ENCODE assay signal across 20 cellular contexts in genomic region chr4:151679247-151679646, GRCh38.
"Had no signal": no experiment of that assay in that cellular context is flagged by ENCODE, and none has a peak within 500 bp of the region (broad histone marks: within the 10 kb centered on the region; RNA-seq: fewer than 3 reads in every experiment).

No MANE protein-coding gene starts in this region.

- H3K9me3 Mint-ChIP-seq: activated CD4-positive, alpha-beta memory T cell treated with anti-CD3 and anti-CD28 coated beads for 36 hours; activated naive CD4-positive, alpha-beta T cell treated with anti-CD3 and anti-CD28 coated beads, Interleukin-2, amount 10 ng/mL, durations not matched to agents 7 days and 5 days; activated T-cell treated with anti-CD3 and anti-CD28 coated beads, Interleukin-2, amount 50 U/mL, for 72 hours; effector memory CD8-positive, alpha-beta T cell; memory B cell; stimulated activated memory B cell treated with anti-CD40 and anti-IgM and Interleukin-4, amounts not matched to agents 10 μg/mL and 1 μg/mL and 100 μg/mL, for 72 hours had no signal

- H3K4me3 Mint-ChIP-seq: activated CD4-positive, alpha-beta memory T cell treated with anti-CD3 and anti-CD28 coated beads for 36 hours; activated naive CD4-positive, alpha-beta T cell treated with anti-CD3 and anti-CD28 coated beads, Interleukin-2, amount 10 ng/mL, durations not matched to agents 7 days and 5 days; activated T-cell treated with anti-CD3 and anti-CD28 coated beads, Interleukin-2, amount 50 U/mL, for 72 hours; effector memory CD8-positive, alpha-beta T cell; memory B cell; stimulated activated memory B cell treated with anti-CD40 and anti-IgM and Interleukin-4, amounts not matched to agents 10 μg/mL and 1 μg/mL and 100 μg/mL, for 72 hours had no signal

- H3K27ac Mint-ChIP-seq: activated CD4-positive, alpha-beta memory T cell treated with anti-CD3 and anti-CD28 coated beads for 36 hours; activated naive CD4-positive, alpha-beta T cell treated with anti-CD3 and anti-CD28 coated beads, Interleukin-2, amount 10 ng/mL, durations not matched to agents 7 days and 5 days; activated T-cell treated with anti-CD3 and anti-CD28 coated beads, Interleukin-2, amount 50 U/mL, for 72 hours; effector memory CD8-positive, alpha-beta T cell; stimulated activated memory B cell treated with anti-CD40 and anti-IgM and Interleukin-4, amounts not matched to agents 10 μg/mL and 1 μg/mL and 100 μg/mL, for 72 hours had no signal

- H3K4me1 Mint-ChIP-seq: activated naive CD4-positive, alpha-beta T cell treated with anti-CD3 and anti-CD28 coated beads, Interleukin-2, amount 10 ng/mL, durations not matched to agents 7 days and 5 days; memory B cell; stimulated activated memory B cell treated with anti-CD40 and anti-IgM and Interleukin-4, amounts not matched to agents 10 μg/mL and 1 μg/mL and 100 μg/mL, for 72 hours had no signal

- H3K36me3 ChIP-seq: colonic mucosa, right lobe of liver, suprapubic skin had no signal

- H3K4me1 ChIP-seq: colonic mucosa, right lobe of liver had no signal

- DNase-seq: activated CD4-positive, alpha-beta memory T cell treated with anti-CD3 and anti-CD28 coated beads for 36 hours; activated CD4-positive, alpha-beta T cell treated with anti-CD3 and anti-CD28 coated beads for 48 hours; activated effector memory CD4-positive, alpha-beta T cell treated with Interleukin-2 at 50 U/mL for 16 hours; activated naive CD4-positive, alpha-beta T cell treated with anti-CD3 and anti-CD28 coated beads, Interleukin-2, amount 10 ng/mL, durations not matched to agents 7 days and 5 days; activated T-cell treated with anti-CD3 and anti-CD28 coated beads, Interleukin-2, amount 50 U/mL, for 72 hours; amygdala; colonic mucosa; dorsolateral prefrontal cortex; effector memory CD8-positive, alpha-beta T cell; mucosa of descending colon; occipital lobe; posterior cingulate gyrus; right lobe of liver; stimulated activated CD4-positive, alpha-beta T cell treated with anti-CD3 and anti-CD28 coated beads, Interleukin-2, amount 100 ng/mL, for 24 hours; stomach had no signal

- H3K9me3 ChIP-seq: colonic mucosa, mucosa of descending colon, right lobe of liver, stomach, suprapubic skin, tibial nerve had no signal

- H3K36me3 Mint-ChIP-seq: activated naive CD4-positive, alpha-beta T cell treated with anti-CD3 and anti-CD28 coated beads, Interleukin-2, amount 10 ng/mL, durations not matched to agents 7 days and 5 days had no signal

- H3K27me3 Mint-ChIP-seq: activated CD4-positive, alpha-beta memory T cell treated with anti-CD3 and anti-CD28 coated beads for 36 hours; activated naive CD4-positive, alpha-beta T cell treated with anti-CD3 and anti-CD28 coated beads, Interleukin-2, amount 10 ng/mL, durations not matched to agents 7 days and 5 days; effector memory CD8-positive, alpha-beta T cell; memory B cell; stimulated activated memory B cell treated with anti-CD40 and anti-IgM and Interleukin-4, amounts not matched to agents 10 μg/mL and 1 μg/mL and 100 μg/mL, for 72 hours had no signal

- H3K27me3 ChIP-seq: colonic mucosa, dorsolateral prefrontal cortex, right lobe of liver, stomach, suprapubic skin, tibial nerve had no signal

- H3K4me3 ChIP-seq: colonic mucosa, dorsolateral prefrontal cortex, mucosa of descending colon, right lobe of liver, skin epidermis, stomach, suprapubic skin, tibial nerve had no signal

- ATAC-seq: activated T-cell treated with anti-CD3 and anti-CD28 coated beads, Interleukin-2, amount 50 U/mL, for 72 hours; effector memory CD8-positive, alpha-beta T cell; mucosa of descending colon; right lobe of liver; stimulated activated memory B cell treated with anti-CD40 and anti-IgM and Interleukin-4, amounts not matched to agents 10 μg/mL and 1 μg/mL and 100 μg/mL, for 72 hours had no signal

- H3K27ac ChIP-seq: colonic mucosa, dorsolateral prefrontal cortex, right lobe of liver, stomach, suprapubic skin, tibial nerve had no signal
